Comparison of ENCODE assay signal across 8 cellular contexts in the genomic region with DNA sequence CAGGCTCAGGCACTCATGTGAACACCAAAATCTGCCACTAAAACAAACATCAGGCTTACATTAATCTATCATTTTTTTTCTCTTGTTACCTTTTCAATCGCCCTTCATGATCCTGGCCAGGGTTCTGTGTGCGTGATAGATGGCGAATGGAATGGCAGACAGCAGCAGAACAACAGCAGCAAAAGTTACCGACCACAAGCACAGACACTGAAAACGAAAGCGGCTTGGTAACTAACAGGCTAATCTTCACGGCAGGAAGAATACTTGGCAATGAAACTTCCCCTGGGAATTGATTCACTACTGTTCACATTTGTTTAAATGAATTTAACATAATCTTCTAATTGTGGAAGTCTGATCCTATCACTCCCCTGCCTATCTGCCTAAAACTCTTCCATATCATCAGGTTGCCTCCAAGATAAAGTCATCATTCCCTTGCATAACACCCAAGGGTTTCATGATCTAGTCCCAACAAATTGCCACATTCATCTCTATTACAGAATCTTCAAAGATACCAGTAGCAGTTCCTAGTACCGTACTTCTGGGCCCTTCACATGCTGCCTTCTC. TPM values are rescaled to one million over a fixed set of nuclear protein-coding genes. Genes with fewer than 3 reads are reported as not detected.
DNase-seq lines count a peak whose midpoint lies in the region; ATAC-seq and TF ChIP-seq lines count a peak whose summit lies in the region.

No MANE protein-coding gene starts in this region.

- no peaks in the 10 kb centered on the region for H3K4me1 ChIP-seq in CD8-positive, alpha-beta T cell (ENCODE audit: insufficient read depth, low read length)

- peak overlapping the region; percentile 62 for H3K4me3 Mint-ChIP-seq in CD8-positive, alpha-beta T cell

- H3K27ac Mint-ChIP-seq in CD8-positive, alpha-beta T cell = no peak overlapping the region

- no peak overlapping the region for H3K27ac ChIP-seq in CD8-positive, alpha-beta T cell (ENCODE audit: low read depth, low read length)

- H3K27me3 ChIP-seq in CD8-positive, alpha-beta T cell (ENCODE audit: insufficient read depth, low read length) = no peaks in the 10 kb centered on the region

- ATAC-seq in CD8-positive, alpha-beta T cell = peak; percentile 29
- peak; percentile 62 for ATAC-seq in HG02678 (IDR thresholded peaks at IDR 0.05; ENCODE audit: unreplicated experiment)
- ATAC-seq in SK-N-SH treated with all-trans-retinoic acid at 6 μM for 48 hours = peak; percentile 59
- ATAC-seq in Right ventricle myocardium superior (ENCODE audit: poor library complexity) = peak; percentile 75
- ATAC-seq in HG03457 (IDR thresholded peaks at IDR 0.05; ENCODE audit: unreplicated experiment) = no peak

- no peaks in the 10 kb centered on the region for H3K9me3 ChIP-seq in CD8-positive, alpha-beta T cell (ENCODE audit: low read length)

- no peak for TF ChIP-seq CTCF in CD8-positive, alpha-beta T cell (IDR thresholded peaks at IDR 0.05)

- no peaks in the 10 kb centered on the region for H3K36me3 Mint-ChIP-seq in CD8-positive, alpha-beta T cell

- intact Hi-C loops in CD8-positive, alpha-beta T cell (cut with DNase I, micrococcal nuclease) = no loop called here
- intact Hi-C loops in Right ventricle myocardium superior (cut with DNase I) = no loop called here

- POLR2A ChIA-PET in CD8-positive, alpha-beta T cell (lab: Charles Lee) = no interaction called here

- no peaks in the 10 kb centered on the region for H3K9me3 Mint-ChIP-seq in CD8-positive, alpha-beta T cell

- H3K4me1 Mint-ChIP-seq in CD8-positive, alpha-beta T cell (ENCODE audit: low read depth) = peaks cover 6% of the 10 kb centered on the region

- peaks cover 8% of the 10 kb centered on the region for H3K27me3 Mint-ChIP-seq in CD8-positive, alpha-beta T cell (ENCODE audit: low read depth)

- no peaks in the 10 kb centered on the region for H3K36me3 ChIP-seq in CD8-positive, alpha-beta T cell (ENCODE audit: insufficient read depth, low read length)

- peak in 1 of 7 experiments; percentile 6 for DNase-seq in CD8-positive, alpha-beta T cell
- DNase-seq in Right ventricle myocardium superior = no peak
- peak; percentile 68 for DNase-seq in skeletal muscle cell (ENCODE audit: low read depth)
- no peak for DNase-seq in effector CD8-positive, alpha-beta T cell (lab: John Stamatoyannopoulos, UW)
- no peak for DNase-seq in activated CD4-positive, alpha-beta T cell treated with anti-CD3 and anti-CD28 coated beads for 1 hour

- CTCF ChIA-PET in CD8-positive, alpha-beta T cell (lab: Charles Lee) = no interaction called here

- no peak overlapping the region for H3K4me3 ChIP-seq in CD8-positive, alpha-beta T cell (ENCODE audit: low read depth, low read length)
- H3K4me3 ChIP-seq in skeletal muscle cell (ENCODE audit: low read depth, low read length) = peak overlapping the region; percentile 33

TF ChIP-seq in SK-N-SH treated with all-trans-retinoic acid at 6 μM for 48 hours, 23 proteins besides CTCF, POLR2A, EP300 and RAD21:
- no peak for TF ChIP-seq BACH2 (CRISPR knock-in tag; IDR thresholded peaks at IDR 0.05; ENCODE audit: borderline replicate concordance)
- no peak for TF ChIP-seq ESRRG (CRISPR knock-in tag; IDR thresholded peaks at IDR 0.05)
- no peak for TF ChIP-seq ARNTL (CRISPR knock-in tag; IDR thresholded peaks at IDR 0.05; ENCODE audit: borderline replicate concordance, low read depth)
- no peak for TF ChIP-seq CREB5 (CRISPR knock-in tag; IDR thresholded peaks at IDR 0.05; ENCODE audit: low read depth)
- no peak for TF ChIP-seq CSDC2 (CRISPR knock-in tag; IDR thresholded peaks at IDR 0.05)
- no peak for TF ChIP-seq SNAI2 (CRISPR knock-in tag; IDR thresholded peaks at IDR 0.05)

RNA-seq across cellular contexts. Expression of gene PTPRK, which starts 28.7 kb away (rescaled TPM):
- total RNA-seq in CD8-positive, alpha-beta T cell = 10 to 100 TPM; 17.2 to 18.6 TPM
- 27.9 TPM for total RNA-seq in Right ventricle myocardium superior
